ENCODE assay signal across 8 cellular contexts in the genomic region with DNA sequence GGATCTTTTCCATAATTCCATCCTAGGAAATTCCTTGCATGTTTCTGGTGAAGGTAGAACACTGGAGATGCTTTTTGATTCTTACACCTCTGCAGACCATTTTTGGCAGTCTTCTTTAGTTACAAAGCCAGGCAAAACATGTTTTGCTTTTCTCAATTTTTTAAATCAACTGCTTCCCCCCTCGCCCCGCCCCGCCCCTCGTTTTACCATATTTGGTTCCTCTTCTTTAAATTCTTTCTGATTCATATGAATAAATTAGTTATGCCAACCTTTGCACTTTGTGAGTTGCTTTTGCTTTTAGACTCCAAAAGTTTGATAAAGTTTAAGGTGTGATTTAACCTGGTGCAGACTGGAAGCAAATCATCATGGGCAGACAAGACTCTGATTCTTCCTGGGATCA.
DNase-seq lines count a peak whose midpoint lies in the region; ATAC-seq, FAIRE-seq and TF ChIP-seq lines count a peak whose summit lies in the region.

No MANE protein-coding gene starts in this region.

- peak overlapping the region; percentile 86 for H3K4me3 Mint-ChIP-seq in activated CD4-positive, alpha-beta T cell treated with anti-CD3 and anti-CD28 coated beads, Interleukin-2, amount 10 ng/mL, durations not matched to agents 7 days and 5 days

- peak overlapping the region; percentile 87; the same call in 1 of the 2 replicates for H3K4me3 ChIP-seq in GM08714 (ENCODE audit: low read length)
- peak overlapping the region; percentile 72 to 90 (median 82) for H3K4me3 ChIP-seq in fibroblast of lung (replicated peaks in 1 of 4; ENCODE audit: control extremely low read depth in 1 of 4, insufficient read depth in 1 of 4, low read depth in 3 of 4, low read length in 4 of 4)

- H3K27ac Mint-ChIP-seq in activated CD4-positive, alpha-beta T cell treated with anti-CD3 and anti-CD28 coated beads, Interleukin-2, amount 10 ng/mL, durations not matched to agents 7 days and 5 days = peak overlapping the region; percentile 95

- no peaks in the 10 kb centered on the region for H4K20me1 ChIP-seq in fibroblast of lung (ENCODE audit: control insufficient read depth, extremely low read depth, insufficient read depth, low read length)

- no peak for FAIRE-seq in D721Med (lab: Jason Lieb, UNC)

- H3K9me3 ChIP-seq in fibroblast of lung (ENCODE audit: control insufficient read depth, insufficient read depth, low read depth, low read length) = no peaks in the 10 kb centered on the region

- no peak for ATAC-seq in HG03095 (IDR thresholded peaks at IDR 0.05; ENCODE audit: unreplicated experiment)

- CTCF ChIA-PET in activated CD4-positive, alpha-beta T cell treated with anti-CD3 and anti-CD28 coated beads, Interleukin-2, amount 10 ng/mL, durations not matched to agents 7 days and 5 days (lab: Charles Lee) = no interaction called here

- peaks cover 6% of the 10 kb centered on the region for H3K4me1 ChIP-seq in fibroblast of lung (ENCODE audit: control insufficient read depth, extremely low read depth, insufficient read depth, low read length)

- H3K4me2 ChIP-seq in fibroblast of lung (ENCODE audit: extremely low read depth, insufficient read depth, low read length) = no peak overlapping the region

- H2AFZ ChIP-seq in fibroblast of lung (ENCODE audit: low read length) = peak overlapping the region; percentile 90

- no peaks in the 10 kb centered on the region for H3K79me2 ChIP-seq in fibroblast of lung (ENCODE audit: control insufficient read depth, insufficient read depth, low read length)

- no peaks in the 10 kb centered on the region for H3K27me3 ChIP-seq in fibroblast of lung (ENCODE audit: control insufficient read depth, insufficient read depth, low read length)

- no peaks in the 10 kb centered on the region for H3K36me3 Mint-ChIP-seq in activated CD4-positive, alpha-beta T cell treated with anti-CD3 and anti-CD28 coated beads, Interleukin-2, amount 10 ng/mL, durations not matched to agents 7 days and 5 days (ENCODE audit: low read depth)

- TF ChIP-seq CTCF in fibroblast of lung (conservative IDR thresholded peaks at IDR 0.05 in 1 of 2, IDR thresholded peaks at IDR 0.05 in 1 of 2; ENCODE audit: low read depth in 1 of 2, low read length in 2 of 2) (no peak), D721Med (IDR thresholded peaks at IDR 0.05; ENCODE audit: insufficient read depth, missing control alignments) (no peak)

- H3K36me3 ChIP-seq in fibroblast of lung (ENCODE audit: control insufficient read depth, insufficient read depth, low read length) = no peaks in the 10 kb centered on the region

- POLR2A ChIA-PET in activated CD4-positive, alpha-beta T cell treated with anti-CD3 and anti-CD28 coated beads, Interleukin-2, amount 10 ng/mL, durations not matched to agents 7 days and 5 days (lab: Charles Lee) = no interaction called here

- no peaks in the 10 kb centered on the region for H3K27me3 Mint-ChIP-seq in activated CD4-positive, alpha-beta T cell treated with anti-CD3 and anti-CD28 coated beads, Interleukin-2, amount 10 ng/mL, durations not matched to agents 7 days and 5 days

- no peak overlapping the region for H3K27ac ChIP-seq in fibroblast of lung (ENCODE audit: insufficient read depth, low read length)

- H3K9me3 Mint-ChIP-seq in activated CD4-positive, alpha-beta T cell treated with anti-CD3 and anti-CD28 coated beads, Interleukin-2, amount 10 ng/mL, durations not matched to agents 7 days and 5 days = no peaks in the 10 kb centered on the region

- DNase-seq in activated CD4-positive, alpha-beta T cell treated with anti-CD3 and anti-CD28 coated beads, Interleukin-2, amount 10 ng/mL, durations not matched to agents 7 days and 5 days = peak; percentile 54
- DNase-seq in fibroblast of lung (ENCODE audit: low read depth in 2 of 2) = no peak
- peak; percentile 68 for DNase-seq in stimulated activated CD4-positive, alpha-beta T cell treated with anti-CD3 and anti-CD28 coated beads, Interleukin-15, amount 100 ng/mL, for 24 hours
- DNase-seq in NCI-H1436 (lab: John Stamatoyannopoulos, UW) = no peak
- no peak for DNase-seq in D721Med (ENCODE audit: insufficient read length, low spot score)
- DNase-seq in GM03348 (ENCODE audit: low spot score) = no peak

- H3K4me1 Mint-ChIP-seq in activated CD4-positive, alpha-beta T cell treated with anti-CD3 and anti-CD28 coated beads, Interleukin-2, amount 10 ng/mL, durations not matched to agents 7 days and 5 days = peaks cover 41% of the 10 kb centered on the region

- H3K9ac ChIP-seq in fibroblast of lung (ENCODE audit: insufficient read depth, low read length) = no peak overlapping the region

Comparison
In these comparisons a context has a peak if more than half of its experiments do, and no peak if none do; other contexts are left out.
1. DNase-seq: peak in activated CD4-positive, alpha-beta T cell treated with anti-CD3 and anti-CD28 coated beads, Interleukin-2, amount 10 ng/mL, durations not matched to agents 7 days and 5 days (single experiment) and stimulated activated CD4-positive, alpha-beta T cell treated with anti-CD3 and anti-CD28 coated beads, Interleukin-15, amount 100 ng/mL, for 24 hours (single experiment); none in fibroblast of lung (0 of 2), NCI-H1436 (single experiment), D721Med (single experiment) and GM03348 (single experiment).